In genomic region chr13:113029487-113030258, GRCh38 we compare ENCODE assay signal across 8 cellular contexts.
A peak's percentile ranks its signal among the peaks of the same experiment; 100 is the strongest.
DNase-seq lines count a peak whose midpoint lies in the region; ATAC-seq and TF ChIP-seq lines count a peak whose summit lies in the region.

No MANE protein-coding gene starts in this region.

- H3K27me3 Mint-ChIP-seq in activated naive CD8-positive, alpha-beta T cell treated with anti-CD3 and anti-CD28 coated beads, Interleukin-2, amount 10 ng/mL, durations not matched to agents 7 days and 5 days: no peaks in the 10 kb centered on the region

- POLR2A ChIA-PET in activated naive CD8-positive, alpha-beta T cell treated with anti-CD3 and anti-CD28 coated beads, Interleukin-2, amount 10 ng/mL, durations not matched to agents 7 days and 5 days (lab: Charles Lee): no interaction called here

- ATAC-seq in Right ventricle myocardium superior (ENCODE audit: poor library complexity) (peak; percentile 66), HG03135 (IDR thresholded peaks at IDR 0.05; ENCODE audit: unreplicated experiment) (no peak)
- ATAC-seq in activated naive CD8-positive, alpha-beta T cell treated with anti-CD3 and anti-CD28 coated beads, Interleukin-2, amount 10 ng/mL, durations not matched to agents 7 days and 5 days (ENCODE audit: low read depth): peak; percentile 42

- no peaks in the 10 kb centered on the region for H3K4me1 Mint-ChIP-seq in activated naive CD8-positive, alpha-beta T cell treated with anti-CD3 and anti-CD28 coated beads, Interleukin-2, amount 10 ng/mL, durations not matched to agents 7 days and 5 days

- H3K4me3 Mint-ChIP-seq in activated naive CD8-positive, alpha-beta T cell treated with anti-CD3 and anti-CD28 coated beads, Interleukin-2, amount 10 ng/mL, durations not matched to agents 7 days and 5 days: no peak overlapping the region

- peaks cover 2% of the 10 kb centered on the region for H3K27me3 ChIP-seq in kidney epithelial cell (ENCODE audit: control insufficient read depth, insufficient read depth, low read length)

- TF ChIP-seq CTCF in kidney epithelial cell (IDR thresholded peaks at IDR 0.05; ENCODE audit: insufficient read depth, low read length, poor library complexity, severe bottlenecking): peak; percentile 94

- H3K36me3 Mint-ChIP-seq in activated naive CD8-positive, alpha-beta T cell treated with anti-CD3 and anti-CD28 coated beads, Interleukin-2, amount 10 ng/mL, durations not matched to agents 7 days and 5 days: no peaks in the 10 kb centered on the region

- H3K9me3 Mint-ChIP-seq in activated naive CD8-positive, alpha-beta T cell treated with anti-CD3 and anti-CD28 coated beads, Interleukin-2, amount 10 ng/mL, durations not matched to agents 7 days and 5 days: no peaks in the 10 kb centered on the region

- no peaks in the 10 kb centered on the region for H3K36me3 ChIP-seq in kidney epithelial cell (ENCODE audit: control insufficient read depth, insufficient read depth, low read length)

- intact Hi-C loops in Right ventricle myocardium superior (cut with DNase I) (loop anchor here (5.0 to 10.0 kb wide), 2 partner anchors 85 to 193 kb away; no protein-coding TSS in a partner anchor), cardiac septum (cut with DNase I) (loop anchor here (2.0 to 5.0 kb wide), 2 partner anchors 87 to 363 kb away; no protein-coding TSS in a partner anchor)

- H3K27ac Mint-ChIP-seq in activated naive CD8-positive, alpha-beta T cell treated with anti-CD3 and anti-CD28 coated beads, Interleukin-2, amount 10 ng/mL, durations not matched to agents 7 days and 5 days: no peak overlapping the region

- no peak overlapping the region for H3K4me3 ChIP-seq in kidney epithelial cell (ENCODE audit: low read depth, low read length)

- DNase-seq in Right ventricle myocardium superior (no peak), cardiac septum (ENCODE audit: low spot score) (no peak), SK-N-DZ (ENCODE audit: low spot score) (peak; percentile 51), kidney epithelial cell (ENCODE audit: low read depth) (no peak), Ammon's horn (ENCODE audit: low spot score) (no peak)
- DNase-seq in activated naive CD8-positive, alpha-beta T cell treated with anti-CD3 and anti-CD28 coated beads, Interleukin-2, amount 10 ng/mL, durations not matched to agents 7 days and 5 days: peak; percentile 69
- peak; percentile 11 for DNase-seq in stimulated activated CD8-positive, alpha-beta memory T cell treated with anti-CD3 and anti-CD28 coated beads, Interleukin-12 subunit alpha, Interleukin-12 subunit beta, amount 100 ng/mL, for 24 hours (ENCODE audit: extremely low read depth)

Comparison
In these comparisons a context has a peak if more than half of its experiments do, and no peak if none do; other contexts are left out.
1. DNase-seq: peak in SK-N-DZ (single experiment), activated naive CD8-positive, alpha-beta T cell treated with anti-CD3 and anti-CD28 coated beads, Interleukin-2, amount 10 ng/mL, durations not matched to agents 7 days and 5 days (single experiment) and stimulated activated CD8-positive, alpha-beta memory T cell treated with anti-CD3 and anti-CD28 coated beads, Interleukin-12 subunit alpha, Interleukin-12 subunit beta, amount 100 ng/mL, for 24 hours (single experiment); none in Right ventricle myocardium superior (single experiment), cardiac septum (single experiment), kidney epithelial cell (single experiment) and Ammon's horn (single experiment).